In the genomic region with DNA sequence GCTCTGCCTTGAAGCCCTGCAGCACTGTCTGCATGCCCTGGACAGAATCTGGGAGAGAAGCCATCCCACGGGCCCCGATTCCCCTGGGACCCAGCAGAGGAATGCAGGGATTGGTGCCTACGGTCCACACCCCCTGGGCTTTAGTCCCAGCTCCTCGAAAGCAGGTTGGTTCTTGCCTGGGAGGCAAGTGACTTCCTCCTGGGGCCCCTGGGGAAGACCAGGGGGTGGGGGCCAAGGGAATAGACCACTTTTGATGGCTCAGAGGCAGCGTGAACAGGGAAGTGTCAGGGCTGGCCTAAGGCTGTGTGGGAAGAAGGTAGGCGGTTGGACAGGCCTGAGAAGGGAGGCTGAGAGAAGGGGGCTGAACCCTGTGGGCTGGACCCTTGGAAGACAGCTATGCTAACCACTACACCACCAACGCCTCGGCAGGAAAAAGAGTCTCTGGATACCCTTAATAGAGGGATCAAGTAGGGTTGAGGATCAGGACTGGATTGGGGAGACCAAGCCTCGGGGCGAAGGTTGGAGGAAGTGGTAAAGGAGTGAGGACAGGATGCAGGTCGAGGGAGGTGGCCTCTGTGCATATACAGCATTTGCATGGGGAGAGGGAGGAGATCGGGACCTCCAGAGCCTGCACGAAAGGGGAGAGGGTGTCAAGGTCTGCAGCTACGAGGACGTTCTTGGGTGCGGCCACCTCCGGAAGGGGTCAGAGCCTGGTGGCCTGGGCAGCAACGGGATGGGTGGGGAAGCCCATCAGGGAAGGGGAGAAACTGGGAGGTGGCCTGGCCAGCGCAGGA, we compare ENCODE assay signal across 1 cellular context.
TF ChIP-seq lines count a peak whose summit lies in the region.

No MANE protein-coding gene starts in this region.

TF ChIP-seq in GM23338, 12 proteins besides CTCF, POLR2A, EP300 and RAD21 (continued from another document):
- TF ChIP-seq, protein P1, sequence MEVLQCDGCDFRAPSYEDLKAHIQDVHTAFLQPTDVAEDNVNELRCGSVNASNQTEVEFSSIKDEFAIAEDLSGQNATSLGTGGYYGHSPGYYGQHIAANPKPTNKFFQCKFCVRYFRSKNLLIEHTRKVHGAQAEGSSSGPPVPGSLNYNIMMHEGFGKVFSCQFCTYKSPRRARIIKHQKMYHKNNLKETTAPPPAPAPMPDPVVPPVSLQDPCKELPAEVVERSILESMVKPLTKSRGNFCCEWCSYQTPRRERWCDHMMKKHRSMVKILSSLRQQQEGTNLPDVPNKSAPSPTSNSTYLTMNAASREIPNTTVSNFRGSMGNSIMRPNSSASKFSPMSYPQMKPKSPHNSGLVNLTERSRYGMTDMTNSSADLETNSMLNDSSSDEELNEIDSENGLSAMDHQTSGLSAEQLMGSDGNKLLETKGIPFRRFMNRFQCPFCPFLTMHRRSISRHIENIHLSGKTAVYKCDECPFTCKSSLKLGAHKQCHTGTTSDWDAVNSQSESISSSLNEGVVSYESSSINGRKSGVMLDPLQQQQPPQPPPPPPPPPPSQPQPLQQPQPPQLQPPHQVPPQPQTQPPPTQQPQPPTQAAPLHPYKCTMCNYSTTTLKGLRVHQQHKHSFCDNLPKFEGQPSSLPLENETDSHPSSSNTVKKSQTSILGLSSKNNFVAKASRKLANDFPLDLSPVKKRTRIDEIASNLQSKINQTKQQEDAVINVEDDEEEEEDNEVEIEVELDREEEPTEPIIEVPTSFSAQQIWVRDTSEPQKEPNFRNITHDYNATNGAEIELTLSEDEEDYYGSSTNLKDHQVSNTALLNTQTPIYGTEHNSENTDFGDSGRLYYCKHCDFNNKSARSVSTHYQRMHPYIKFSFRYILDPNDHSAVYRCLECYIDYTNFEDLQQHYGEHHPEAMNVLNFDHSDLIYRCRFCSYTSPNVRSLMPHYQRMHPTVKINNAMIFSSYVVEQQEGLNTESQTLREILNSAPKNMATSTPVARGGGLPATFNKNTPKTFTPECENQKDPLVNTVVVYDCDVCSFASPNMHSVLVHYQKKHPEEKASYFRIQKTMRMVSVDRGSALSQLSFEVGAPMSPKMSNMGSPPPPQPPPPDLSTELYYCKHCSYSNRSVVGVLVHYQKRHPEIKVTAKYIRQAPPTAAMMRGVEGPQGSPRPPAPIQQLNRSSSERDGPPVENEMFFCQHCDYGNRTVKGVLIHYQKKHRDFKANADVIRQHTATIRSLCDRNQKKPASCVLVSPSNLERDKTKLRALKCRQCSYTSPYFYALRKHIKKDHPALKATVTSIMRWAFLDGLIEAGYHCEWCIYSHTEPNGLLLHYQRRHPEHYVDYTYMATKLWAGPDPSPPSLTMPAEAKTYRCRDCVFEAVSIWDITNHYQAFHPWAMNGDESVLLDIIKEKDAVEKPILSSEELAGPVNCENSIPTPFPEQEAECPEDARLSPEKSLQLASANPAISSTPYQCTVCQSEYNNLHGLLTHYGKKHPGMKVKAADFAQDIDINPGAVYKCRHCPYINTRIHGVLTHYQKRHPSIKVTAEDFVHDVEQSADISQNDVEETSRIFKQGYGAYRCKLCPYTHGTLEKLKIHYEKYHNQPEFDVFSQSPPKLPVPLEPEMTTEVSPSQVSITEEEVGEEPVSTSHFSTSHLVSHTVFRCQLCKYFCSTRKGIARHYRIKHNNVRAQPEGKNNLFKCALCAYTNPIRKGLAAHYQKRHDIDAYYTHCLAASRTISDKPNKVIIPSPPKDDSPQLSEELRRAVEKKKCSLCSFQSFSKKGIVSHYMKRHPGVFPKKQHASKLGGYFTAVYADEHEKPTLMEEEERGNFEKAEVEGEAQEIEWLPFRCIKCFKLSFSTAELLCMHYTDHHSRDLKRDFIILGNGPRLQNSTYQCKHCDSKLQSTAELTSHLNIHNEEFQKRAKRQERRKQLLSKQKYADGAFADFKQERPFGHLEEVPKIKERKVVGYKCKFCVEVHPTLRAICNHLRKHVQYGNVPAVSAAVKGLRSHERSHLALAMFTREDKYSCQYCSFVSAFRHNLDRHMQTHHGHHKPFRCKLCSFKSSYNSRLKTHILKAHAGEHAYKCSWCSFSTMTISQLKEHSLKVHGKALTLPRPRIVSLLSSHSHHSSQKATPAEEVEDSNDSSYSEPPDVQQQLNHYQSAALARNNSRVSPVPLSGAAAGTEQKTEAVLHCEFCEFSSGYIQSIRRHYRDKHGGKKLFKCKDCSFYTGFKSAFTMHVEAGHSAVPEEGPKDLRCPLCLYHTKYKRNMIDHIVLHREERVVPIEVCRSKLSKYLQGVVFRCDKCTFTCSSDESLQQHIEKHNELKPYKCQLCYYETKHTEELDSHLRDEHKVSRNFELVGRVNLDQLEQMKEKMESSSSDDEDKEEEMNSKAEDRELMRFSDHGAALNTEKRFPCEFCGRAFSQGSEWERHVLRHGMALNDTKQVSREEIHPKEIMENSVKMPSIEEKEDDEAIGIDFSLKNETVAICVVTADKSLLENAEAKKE (CRISPR knock-in tag; IDR thresholded peaks at IDR 0.05) = no peak
- no peak for TF ChIP-seq JUNB (IDR thresholded peaks at IDR 0.05; ENCODE audit: unreplicated experiment)
